Comparison of ENCODE assay signal across 23 cellular contexts in genomic region chr17:9557356-9557755, GRCh38. TPM values are rescaled to one million over a fixed set of nuclear protein-coding genes. Genes with fewer than 3 reads are reported as not detected.
"Had no signal": no experiment of that assay in that cellular context is flagged by ENCODE, and none has a peak within 500 bp of the region (broad histone marks: within the 10 kb centered on the region; RNA-seq: fewer than 3 reads in every experiment).

No MANE protein-coding gene starts in this region.

- ATAC-seq: activated CD4-positive, CD25-positive, alpha-beta regulatory T cell treated with anti-CD3 and anti-CD28 coated beads, Interleukin-2, amount 50 U/mL, for 24 hours; activated naive CD8-positive, alpha-beta T cell treated with anti-CD3 and anti-CD28 coated beads, Interleukin-2, amount 50 U/mL, for 24 hours; body of pancreas; T-cell had no signal

- H3K4me1 ChIP-seq: body of pancreas, upper lobe of left lung had no signal

- DNase-seq: activated CD4-positive, alpha-beta memory T cell treated with anti-CD3 and anti-CD28 coated beads, Interleukin-2, amount 10 ng/mL, durations not matched to agents 7 days and 5 days; activated CD4-positive, alpha-beta T cell treated with anti-CD3 and anti-CD28 coated beads, Interleukin-2, amount 10 ng/mL, durations not matched to agents 24 days and 14 days; activated effector memory CD4-positive, alpha-beta T cell treated with anti-CD3 and anti-CD28 coated beads, Interleukin-2, amount 50 U/mL, for 16 hours; activated naive CD4-positive, alpha-beta T cell treated with anti-CD3 and anti-CD28 coated beads, Interleukin-2, amount 10 ng/mL, durations not matched to agents 7 days and 5 days; activated naive CD8-positive, alpha-beta T cell treated with anti-CD3 and anti-CD28 coated beads, Interleukin-2, amount 50 U/mL, for 24 hours; anterior cingulate cortex; body of pancreas; effector CD4-positive, alpha-beta T cell; erythroblast; hypothalamus; stimulated activated CD4-positive, alpha-beta T cell treated with anti-CD3 and anti-CD28 coated beads, Interleukin-4, amount 100 ng/mL, for 1 hour; stimulated activated naive CD4-positive, alpha-beta T cell; T-cell; upper lobe of left lung had no signal

- H3K27me3 ChIP-seq: body of pancreas, cardiac muscle cell, upper lobe of left lung had no signal

- H3K27ac ChIP-seq: body of pancreas, cardiac muscle cell, thoracic aorta, upper lobe of left lung, VCaP had no signal

- H3K4me3 ChIP-seq: body of pancreas, cardiac muscle cell, thoracic aorta, upper lobe of left lung had no signal

- H3K9me3 ChIP-seq: body of pancreas, thoracic aorta, upper lobe of left lung had no signal

- H3K36me3 ChIP-seq: cardiac muscle cell, thoracic aorta had no signal

- FAIRE-seq: frontal cortex, islet of Langerhans had no signal

RNA-seq across cellular contexts. Expression of gene CFAP52, which starts 19.1 kb away (rescaled TPM):
- total RNA-seq: activated CD4-positive, alpha-beta memory T cell treated with anti-CD3 and anti-CD28 coated beads, Interleukin-2, amount 10 ng/mL, durations not matched to agents 7 days and 5 days; activated CD4-positive, alpha-beta T cell treated with anti-CD3 and anti-CD28 coated beads, Interleukin-2, amount 10 ng/mL, durations not matched to agents 24 days and 14 days; body of pancreas; cardiac muscle cell; neural crest cell; posterior vena cava; T-cell; thoracic aorta had no signal
- polyA plus RNA-seq: liver had no signal
